In the genomic region with DNA sequence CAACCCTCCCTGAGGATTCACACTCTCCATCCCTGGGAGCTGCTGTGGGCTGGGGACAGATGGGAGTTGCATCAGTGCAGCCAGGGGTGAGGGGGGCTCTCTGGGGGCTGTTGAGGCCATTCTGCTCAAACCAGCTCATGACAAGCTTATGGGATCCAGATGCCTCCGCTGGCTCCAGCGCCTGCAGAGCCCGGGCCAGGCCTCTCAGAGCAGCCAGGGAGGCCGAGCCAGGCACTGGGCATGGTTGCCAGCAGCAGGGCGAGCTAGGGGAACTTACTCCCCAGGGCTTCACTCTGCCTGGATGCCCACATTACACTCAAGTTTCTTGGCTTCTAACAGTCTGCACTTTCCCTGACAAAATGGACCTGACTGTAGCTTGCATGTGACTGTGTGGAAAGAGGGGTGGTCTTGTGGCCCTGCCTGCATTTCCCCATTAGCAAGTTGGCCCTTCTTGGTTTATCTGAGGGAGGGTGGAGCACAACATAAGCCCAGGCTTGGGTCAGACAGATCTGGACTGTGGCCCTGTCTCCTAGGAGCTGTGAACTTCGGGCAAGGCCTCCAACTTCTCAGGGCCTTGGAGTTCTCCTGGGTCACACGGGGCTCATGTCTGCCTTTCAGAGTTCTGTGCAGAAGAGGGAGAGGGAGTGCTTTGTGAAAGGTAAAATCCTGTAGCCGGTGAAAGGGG, we compare ENCODE assay signal across 1 cellular context.
TF ChIP-seq lines count a peak whose summit lies in the region.

No MANE protein-coding gene starts in this region.

TF ChIP-seq in IMR-90, 13 proteins besides CTCF, POLR2A, EP300 and RAD21:
- TF ChIP-seq, protein P1, sequence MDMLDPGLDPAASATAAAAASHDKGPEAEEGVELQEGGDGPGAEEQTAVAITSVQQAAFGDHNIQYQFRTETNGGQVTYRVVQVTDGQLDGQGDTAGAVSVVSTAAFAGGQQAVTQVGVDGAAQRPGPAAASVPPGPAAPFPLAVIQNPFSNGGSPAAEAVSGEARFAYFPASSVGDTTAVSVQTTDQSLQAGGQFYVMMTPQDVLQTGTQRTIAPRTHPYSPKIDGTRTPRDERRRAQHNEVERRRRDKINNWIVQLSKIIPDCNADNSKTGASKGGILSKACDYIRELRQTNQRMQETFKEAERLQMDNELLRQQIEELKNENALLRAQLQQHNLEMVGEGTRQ (IDR thresholded peaks at IDR 0.05; ENCODE audit: low read depth, low read length), result no peak
- TF ChIP-seq RFX5 (IDR thresholded peaks at IDR 0.05; ENCODE audit: low read depth, low read length) (no peak), CEBPB (IDR thresholded peaks at IDR 0.05; ENCODE audit: low read depth, low read length) (no peak), FOS (IDR thresholded peaks at IDR 0.05; ENCODE audit: low read depth, low read length) (no peak), MAZ (IDR thresholded peaks at IDR 0.05; ENCODE audit: borderline replicate concordance, low read depth, low read length) (no peak), NFE2L2 (IDR thresholded peaks at IDR 0.05; ENCODE audit: low read depth, low read length) (no peak), RCOR1 (IDR thresholded peaks at IDR 0.05; ENCODE audit: insufficient replicate concordance, low read length) (no peak), SMC3 (IDR thresholded peaks at IDR 0.05; ENCODE audit: low read depth, low read length) (no peak)
- TF ChIP-seq, protein P2, sequence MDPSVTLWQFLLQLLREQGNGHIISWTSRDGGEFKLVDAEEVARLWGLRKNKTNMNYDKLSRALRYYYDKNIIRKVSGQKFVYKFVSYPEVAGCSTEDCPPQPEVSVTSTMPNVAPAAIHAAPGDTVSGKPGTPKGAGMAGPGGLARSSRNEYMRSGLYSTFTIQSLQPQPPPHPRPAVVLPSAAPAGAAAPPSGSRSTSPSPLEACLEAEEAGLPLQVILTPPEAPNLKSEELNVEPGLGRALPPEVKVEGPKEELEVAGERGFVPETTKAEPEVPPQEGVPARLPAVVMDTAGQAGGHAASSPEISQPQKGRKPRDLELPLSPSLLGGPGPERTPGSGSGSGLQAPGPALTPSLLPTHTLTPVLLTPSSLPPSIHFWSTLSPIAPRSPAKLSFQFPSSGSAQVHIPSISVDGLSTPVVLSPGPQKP (IDR thresholded peaks at IDR 0.05; ENCODE audit: borderline replicate concordance, low read depth, low read length), result no peak
